8 cellular contexts compared by ENCODE assay signal in the genomic region with DNA sequence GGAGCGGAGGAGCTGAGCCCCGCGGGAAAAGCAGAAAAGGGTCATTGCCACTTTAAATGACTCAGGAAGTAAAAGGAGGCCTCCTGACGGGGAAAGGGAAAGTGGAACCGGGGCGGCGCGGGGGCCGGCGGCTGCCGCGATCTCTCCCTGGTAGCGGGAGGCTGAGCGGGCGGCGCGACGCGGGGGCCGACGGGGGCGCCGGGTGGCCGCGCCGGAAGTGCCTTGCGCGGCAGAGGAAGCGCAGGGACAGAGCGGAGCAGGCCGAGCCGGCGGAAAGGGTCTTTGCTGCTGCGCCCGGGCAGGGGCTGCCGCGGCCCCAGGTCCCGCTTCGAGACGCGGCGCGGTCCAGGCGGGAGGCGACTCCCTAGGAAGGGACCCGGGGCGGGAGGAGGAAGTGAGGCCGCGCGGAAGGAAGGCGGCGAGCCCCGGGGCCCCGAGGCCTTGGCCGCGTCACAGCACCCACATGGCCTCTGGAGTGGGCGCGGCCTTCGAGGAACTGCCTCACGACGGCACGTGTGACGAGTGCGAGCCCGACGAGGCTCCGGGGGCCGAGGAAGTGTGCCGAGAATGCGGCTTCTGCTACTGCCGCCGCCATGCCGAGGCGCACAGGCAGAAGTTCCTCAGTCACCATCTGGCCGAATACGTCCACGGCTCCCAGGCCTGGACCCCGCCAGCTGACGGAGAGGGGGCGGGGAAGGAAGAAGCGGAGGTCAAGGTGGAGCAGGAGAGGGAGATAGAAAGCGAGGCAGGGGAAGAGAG. TPM values are rescaled to one million over a fixed set of nuclear protein-coding genes. Genes with fewer than 3 reads are reported as not detected.
DNase-seq lines count a peak whose midpoint lies in the region; ATAC-seq and TF ChIP-seq lines count a peak whose summit lies in the region.

A gene with protein sequence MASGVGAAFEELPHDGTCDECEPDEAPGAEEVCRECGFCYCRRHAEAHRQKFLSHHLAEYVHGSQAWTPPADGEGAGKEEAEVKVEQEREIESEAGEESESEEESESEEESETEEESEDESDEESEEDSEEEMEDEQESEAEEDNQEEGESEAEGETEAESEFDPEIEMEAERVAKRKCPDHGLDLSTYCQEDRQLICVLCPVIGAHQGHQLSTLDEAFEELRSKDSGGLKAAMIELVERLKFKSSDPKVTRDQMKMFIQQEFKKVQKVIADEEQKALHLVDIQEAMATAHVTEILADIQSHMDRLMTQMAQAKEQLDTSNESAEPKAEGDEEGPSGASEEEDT (plus strand): TSS at position 127 of the 759 bp plus-strand sequence. CDS start 337 bp downstream, at position 464.

- in situ Hi-C loops in transverse colon (cut with MboI; ENCODE audit: low pct_ligation_motif_present in 1 of 4, low pct_unique_long_range_greater_than_20kb in 1 of 4, low sequenced_read_pairs in 3 of 4): no loop called here

- peak within 1 kb of the TSS; percentile 73 to 84 for H3K4me3 Mint-ChIP-seq in H9
- H3K4me3 Mint-ChIP-seq in activated naive CD8-positive, alpha-beta T cell treated with anti-CD3 and anti-CD28 coated beads, Interleukin-2, amount 10 ng/mL, durations not matched to agents 7 days and 5 days: peak within 1 kb of the TSS; percentile 91

- intact Hi-C loops in Right ventricle myocardium superior (cut with DNase I): loop anchor here (5.0 kb wide), 1 partner anchor 41 kb away; no protein-coding TSS in a partner anchor
- intact Hi-C loops in transverse colon (cut with DNase I; ENCODE audit: low total_unique reads): no loop called here

- H2BK12ac ChIP-seq in H9 (ENCODE audit: insufficient read length, low read depth, low read length): no peak within 1 kb of the TSS
- H2BK12ac ChIP-seq in trophoblast cell (ENCODE audit: low read length): peak within 1 kb of the TSS; percentile 51

- POLR2A ChIA-PET in activated naive CD8-positive, alpha-beta T cell treated with anti-CD3 and anti-CD28 coated beads, Interleukin-2, amount 10 ng/mL, durations not matched to agents 7 days and 5 days (lab: Charles Lee): no interaction called here

- H4K8ac ChIP-seq in H9 (replicated peaks; ENCODE audit: insufficient read length, low read depth, low read length) (no peak within 1 kb of the TSS), trophoblast cell (ENCODE audit: low read depth, low read length) (peak within 1 kb of the TSS; percentile 79)

- peak; percentile 92 for ATAC-seq in activated naive CD8-positive, alpha-beta T cell treated with anti-CD3 and anti-CD28 coated beads, Interleukin-2, amount 10 ng/mL, durations not matched to agents 7 days and 5 days (ENCODE audit: low read depth)
- peak; percentile 98 for ATAC-seq in Right ventricle myocardium superior (ENCODE audit: poor library complexity)

- H3K36me3 ChIP-seq in MM.1S (replicated peaks; ENCODE audit: insufficient read depth, low read length): no peaks in the 10 kb centered on the region
- H3K36me3 ChIP-seq in SU-DHL-6 (ENCODE audit: low read length): no peaks in the 10 kb centered on the region
- no peaks in the 10 kb centered on the region for H3K36me3 ChIP-seq in trophoblast cell (ENCODE audit: control insufficient read depth in 1 of 2, insufficient read depth in 2 of 2, low read length in 2 of 2)
- H3K36me3 ChIP-seq in transverse colon: no peaks in the 10 kb centered on the region

- peaks cover 33 to 40% of the 10 kb centered on the region in 2 experiments for H3K9me3 Mint-ChIP-seq in H9
- H3K9me3 Mint-ChIP-seq in activated naive CD8-positive, alpha-beta T cell treated with anti-CD3 and anti-CD28 coated beads, Interleukin-2, amount 10 ng/mL, durations not matched to agents 7 days and 5 days: peaks cover 24% of the 10 kb centered on the region

- H3K4ac ChIP-seq in H9 (ENCODE audit: low read depth, low read length): no peak within 1 kb of the TSS
- peak within 1 kb of the TSS; percentile 50 for H3K4ac ChIP-seq in trophoblast cell (ENCODE audit: low read depth, low read length)

- H3K4me2 ChIP-seq in H9 (ENCODE audit: insufficient read depth, insufficient read length, low read length): peak within 1 kb of the TSS; percentile 97
- peak within 1 kb of the TSS; percentile 90 for H3K4me2 ChIP-seq in MM.1S (ENCODE audit: low read depth, low read length)
- peak within 1 kb of the TSS; percentile 48 for H3K4me2 ChIP-seq in SU-DHL-6 (ENCODE audit: low read depth, low read length, poor library complexity, severe bottlenecking)
- H3K4me2 ChIP-seq in trophoblast cell (ENCODE audit: low read length): peak within 1 kb of the TSS; percentile 91

- TF ChIP-seq POLR2A in transverse colon (IDR thresholded peaks at IDR 0.05): peak; percentile 31

- H3K9ac ChIP-seq in H9 (ENCODE audit: extremely low read depth, insufficient read length, low read length) (peak within 1 kb of the TSS; percentile 43), MM.1S (ENCODE audit: low read length) (peak within 1 kb of the TSS; percentile 69), SU-DHL-6 (ENCODE audit: low read length) (peak within 1 kb of the TSS; percentile 29), trophoblast cell (ENCODE audit: low read length) (peak within 1 kb of the TSS; percentile 83)

- H3K27ac ChIP-seq in H9 (ENCODE audit: insufficient read length, low read depth, low read length) (no peak within 1 kb of the TSS), MM.1S (ENCODE audit: low read length) (peak within 1 kb of the TSS; percentile 41; the same call in 1 of the 2 replicates), SU-DHL-6 (ENCODE audit: low read depth, low read length) (no peak within 1 kb of the TSS), trophoblast cell (ENCODE audit: low read depth, low read length) (peak within 1 kb of the TSS; percentile 63), transverse colon (peak within 1 kb of the TSS; percentile 91 to 99 (median 97))

- H3K9me2 ChIP-seq in MM.1S (replicated peaks; ENCODE audit: insufficient read depth, low read length) (no peaks in the 10 kb centered on the region), SU-DHL-6 (replicated peaks; ENCODE audit: insufficient read depth, low read length) (no peaks in the 10 kb centered on the region)

- no peak for TF ChIP-seq EP300 in transverse colon (IDR thresholded peaks at IDR 0.05; ENCODE audit: low read depth)

- H3K4me3 ChIP-seq in MM.1S (ENCODE audit: low read length) (peak within 1 kb of the TSS; percentile 90), SU-DHL-6 (ENCODE audit: insufficient read depth, low read length, poor library complexity, severe bottlenecking) (peak within 1 kb of the TSS; percentile 42), trophoblast cell (ENCODE audit: low read depth, low read length) (peak within 1 kb of the TSS; percentile 83), transverse colon (peak within 1 kb of the TSS; percentile 63 to 93 (median 88))

- H3K56ac ChIP-seq in H9 (ENCODE audit: insufficient read length, low read depth, low read length): no peak within 1 kb of the TSS

- H3K9me3 ChIP-seq in H9 (ENCODE audit: control insufficient read depth, low read depth, low read length) (no peaks in the 10 kb centered on the region), MM.1S (replicated peaks; ENCODE audit: insufficient read depth, low read length) (no peaks in the 10 kb centered on the region), SU-DHL-6 (ENCODE audit: insufficient read depth, low read length) (no peaks in the 10 kb centered on the region), trophoblast cell (ENCODE audit: insufficient read depth, low read depth, low read length) (peaks cover 3% of the 10 kb centered on the region), transverse colon (peaks cover 0 to 4% of the 10 kb centered on the region in 2 donors)

- H2AK5ac ChIP-seq in H9 (ENCODE audit: insufficient read length, low read length) (no peak within 1 kb of the TSS), trophoblast cell (ENCODE audit: low read length) (peak within 1 kb of the TSS; percentile 6)

- peaks cover 7 to 15% of the 10 kb centered on the region in 2 experiments; a peak in 3 of 4 replicates for H3K4me1 Mint-ChIP-seq in H9
- H3K4me1 Mint-ChIP-seq in activated naive CD8-positive, alpha-beta T cell treated with anti-CD3 and anti-CD28 coated beads, Interleukin-2, amount 10 ng/mL, durations not matched to agents 7 days and 5 days: peaks cover 30% of the 10 kb centered on the region

- TF ChIP-seq CTCF in H9 (conservative IDR thresholded peaks at IDR 0.05): no peak
- TF ChIP-seq CTCF in MM.1S (IDR thresholded peaks at IDR 0.05; ENCODE audit: low read length): no peak
- TF ChIP-seq CTCF in SU-DHL-6 (IDR thresholded peaks at IDR 0.05; ENCODE audit: insufficient read depth, low read length, poor library complexity, severe bottlenecking): no peak
- TF ChIP-seq CTCF in transverse colon (IDR thresholded peaks at IDR 0.05): no peak

- peaks cover 33 to 44% (median 33%) of the 10 kb centered on the region in 3 experiments for H3K36me3 Mint-ChIP-seq in H9 (ENCODE audit: insufficient read depth in 1 of 3, low read depth in 3 of 3)
- peaks cover 35% of the 10 kb centered on the region for H3K36me3 Mint-ChIP-seq in activated naive CD8-positive, alpha-beta T cell treated with anti-CD3 and anti-CD28 coated beads, Interleukin-2, amount 10 ng/mL, durations not matched to agents 7 days and 5 days

- peak; percentile 93 for DNase-seq in GM03348 (ENCODE audit: low spot score)
- DNase-seq in H9: peak; percentile 69
- peak; percentile 88 for DNase-seq in MM.1S
- DNase-seq in activated naive CD8-positive, alpha-beta T cell treated with anti-CD3 and anti-CD28 coated beads, Interleukin-2, amount 10 ng/mL, durations not matched to agents 7 days and 5 days: peak; percentile 86
- peak; percentile 90 for DNase-seq in Right ventricle myocardium superior
- peak; percentile 93 to 95 for DNase-seq in trophoblast cell
- peak; percentile 89 for DNase-seq in transverse colon

- H3K27me3 ChIP-seq in H9 (ENCODE audit: insufficient read depth, low read length) (peaks cover 6% of the 10 kb centered on the region; the same call in 1 of the 2 replicates), MM.1S (replicated peaks; ENCODE audit: insufficient read depth, low read length) (no peaks in the 10 kb centered on the region), SU-DHL-6 (ENCODE audit: low read length) (no peaks in the 10 kb centered on the region), trophoblast cell (ENCODE audit: insufficient read depth, low read length) (no peaks in the 10 kb centered on the region), transverse colon (peaks cover under 1% of the 10 kb centered on the region)

- H3K27me3 Mint-ChIP-seq in H9 (ENCODE audit: low read depth): peaks cover 61% of the 10 kb centered on the region
- peaks cover 6% of the 10 kb centered on the region for H3K27me3 Mint-ChIP-seq in activated naive CD8-positive, alpha-beta T cell treated with anti-CD3 and anti-CD28 coated beads, Interleukin-2, amount 10 ng/mL, durations not matched to agents 7 days and 5 days

- H2BK15ac ChIP-seq in H9 (ENCODE audit: low read depth, low read length): no peak within 1 kb of the TSS

- H3K4me1 ChIP-seq in H9 (ENCODE audit: insufficient read depth, low read length) (0 out of 2 replicates have a peak, but pooled peaks cover 2% of the 10 kb centered on the region), MM.1S (ENCODE audit: low read length) (peaks cover 21% of the 10 kb centered on the region), trophoblast cell (ENCODE audit: control insufficient read depth in 1 of 2, insufficient read depth in 2 of 2, low read length in 2 of 2) (peaks cover 8 to 12% of the 10 kb centered on the region in 2 experiments), transverse colon (peaks cover 6 to 29% (median 18%) of the 10 kb centered on the region in 4 donors)

- peaks cover 14% of the 10 kb centered on the region for H3K23me2 ChIP-seq in H9 (ENCODE audit: insufficient read length, low read depth, low read length, poor library complexity, severe bottlenecking)

- peak within 1 kb of the TSS; percentile 79 for H3K14ac ChIP-seq in H9 (ENCODE audit: insufficient read depth, low read length)
- H3K14ac ChIP-seq in trophoblast cell (ENCODE audit: low read length): peak within 1 kb of the TSS; percentile 54

- peak within 1 kb of the TSS; percentile 68 for H4K12ac ChIP-seq in trophoblast cell (ENCODE audit: low read depth, low read length)

- peak within 1 kb of the TSS in 2 of 3 experiments; percentile 74 to 83; a peak in 3 of 7 replicates for H3K27ac Mint-ChIP-seq in H9
- H3K27ac Mint-ChIP-seq in activated naive CD8-positive, alpha-beta T cell treated with anti-CD3 and anti-CD28 coated beads, Interleukin-2, amount 10 ng/mL, durations not matched to agents 7 days and 5 days: peak within 1 kb of the TSS; percentile 95

- no peak within 1 kb of the TSS for H2BK20ac ChIP-seq in H9 (ENCODE audit: low read depth, low read length, poor library complexity, severe bottlenecking)

- H3T11ph ChIP-seq in H9 (ENCODE audit: low read length): no peak within 1 kb of the TSS

- H4K20me1 ChIP-seq in H9 (ENCODE audit: control insufficient read depth, insufficient read depth, insufficient read length): no peaks in the 10 kb centered on the region
- H4K20me1 ChIP-seq in MM.1S (ENCODE audit: insufficient read depth, low read length): no peaks in the 10 kb centered on the region
- H4K20me1 ChIP-seq in SU-DHL-6 (ENCODE audit: low read depth, low read length): no peaks in the 10 kb centered on the region

- H3F3A ChIP-seq in MM.1S (ENCODE audit: insufficient read depth, low read length) (peaks cover 26% of the 10 kb centered on the region), SU-DHL-6 (ENCODE audit: insufficient read depth) (no peaks in the 10 kb centered on the region)

- no peak within 1 kb of the TSS for H4K5ac ChIP-seq in H9 (ENCODE audit: insufficient read length, low read depth, low read length)

- peak within 1 kb of the TSS; percentile 52 for H3K18ac ChIP-seq in H9 (ENCODE audit: insufficient read length, low read depth, low read length)
- H3K18ac ChIP-seq in trophoblast cell (ENCODE audit: low read length): peak within 1 kb of the TSS; percentile 70

- H2AFZ ChIP-seq in H9 (ENCODE audit: low read length) (peak within 1 kb of the TSS; percentile 3), MM.1S (ENCODE audit: low read length) (peak within 1 kb of the TSS; percentile 96), SU-DHL-6 (ENCODE audit: low read depth, low read length, severe bottlenecking) (peak within 1 kb of the TSS; percentile 81), trophoblast cell (ENCODE audit: insufficient read depth, low read length, poor library complexity) (peak within 1 kb of the TSS; percentile 52)

- H3K23ac ChIP-seq in H9 (ENCODE audit: insufficient read length, low read depth, low read length) (no peak within 1 kb of the TSS), trophoblast cell (ENCODE audit: low read length) (no peak within 1 kb of the TSS)

- H3K79me1 ChIP-seq in H9 (ENCODE audit: insufficient read depth, low read depth, low read length, poor library complexity, severe bottlenecking): no peaks in the 10 kb centered on the region
- H3K79me1 ChIP-seq in trophoblast cell (ENCODE audit: low read length): peaks cover 10% of the 10 kb centered on the region

- no CpG with 5 or more reads among the region's 82 CpGs for WGBS in H9 (ENCODE audit: extremely low coverage, insufficient read length, low lambda C conversion rate)
- WGBS in trophoblast cell (ENCODE audit: extremely low coverage, insufficient coverage, insufficient read length): no CpG with 5 or more reads among the region's 82 CpGs
- 7 to 17% methylated on average over 10 to 53 of the region's 82 CpGs for WGBS in transverse colon (ENCODE audit: low coverage in 1 of 2), 2 donors

- H2BK120ac ChIP-seq in H9 (ENCODE audit: low read depth, low read length, poor library complexity, severe bottlenecking) (no peak within 1 kb of the TSS), trophoblast cell (ENCODE audit: insufficient read depth, low read length, poor library complexity) (peak within 1 kb of the TSS; percentile 87)

- no peak within 1 kb of the TSS for H2BK5ac ChIP-seq in H9 (ENCODE audit: insufficient read length, low read length)
- H2BK5ac ChIP-seq in trophoblast cell (ENCODE audit: low read depth, low read length, poor library complexity): peak within 1 kb of the TSS; percentile 38

- H4K91ac ChIP-seq in H9 (ENCODE audit: insufficient read length, low read depth, low read length) (no peak within 1 kb of the TSS), trophoblast cell (ENCODE audit: low read depth, low read length) (peak within 1 kb of the TSS; percentile 93)

- H3K79me2 ChIP-seq in H9 (ENCODE audit: insufficient read depth, low read length): peaks cover 3% of the 10 kb centered on the region; the same call in 1 of the 2 replicates
- peaks cover 45% of the 10 kb centered on the region for H3K79me2 ChIP-seq in MM.1S (ENCODE audit: low read length)
- no peaks in the 10 kb centered on the region for H3K79me2 ChIP-seq in SU-DHL-6 (ENCODE audit: insufficient read depth, low read length)
- H3K79me2 ChIP-seq in trophoblast cell (ENCODE audit: control insufficient read depth, insufficient read depth, low read length, poor library complexity): peaks cover 7% of the 10 kb centered on the region

RNA-seq across cellular contexts. Expression of the gene that starts here (rescaled TPM):
- total RNA-seq in H9 (2021) (34.8 and 37.7 TPM in 2 replicates), Right ventricle myocardium superior (34.0 TPM), transverse colon (10 to 100 TPM; 17.9 to 93.9 (median 37.5) TPM)
- 10 to 100 TPM; 51.4 to 52.4 TPM for total RNA-seq in activated naive CD8-positive, alpha-beta T cell treated with anti-CD3 and anti-CD28 coated beads, Interleukin-2, amount 10 ng/mL, durations not matched to agents 7 days and 5 days
- 14.8 and 17.3 TPM in 2 replicates for polyA plus RNA-seq in trophoblast cell (2013)

Comparison
In these comparisons a context has a peak if more than half of its experiments do, and no peak if none do; other contexts are left out.
1. H2AFZ ChIP-seq: peak in every context shown above with its lines; median percentile 96 in MM.1S; 81 in SU-DHL-6; 52 in trophoblast cell; 3 in H9.
2. H3K27ac ChIP-seq: peak in MM.1S (single experiment), trophoblast cell (single experiment) and transverse colon (4 of 4); none in H9 (single experiment) and SU-DHL-6 (single experiment).
3. H3K9ac ChIP-seq: peak in every context shown above with its lines; median percentile 83 in trophoblast cell; 69 in MM.1S; 43 in H9; 29 in SU-DHL-6.
4. Peak in every context shown above with its lines, with median percentiles within 50 percentile points of each other: DNase-seq, H3K4me2 ChIP-seq and H3K4me3 ChIP-seq.